In genomic region chr19:17973759-17974158, GRCh38 we compare ENCODE assay signal across 28 cellular contexts. TPM values are rescaled to one million over a fixed set of nuclear protein-coding genes. Genes with fewer than 3 reads are reported as not detected.
"Had no signal": no experiment of that assay in that cellular context is flagged by ENCODE, and none has a peak within 500 bp of the region (broad histone marks: within the 10 kb centered on the region; RNA-seq: fewer than 3 reads in every experiment).

No MANE protein-coding gene starts in this region.

- H3K9me3 Mint-ChIP-seq: naive thymus-derived CD8-positive, alpha-beta T cell; nephron; neural crest cell; stimulated activated naive B cell treated with anti-CD40 and anti-IgM and Interleukin-4, amounts not matched to agents 10 μg/mL and 1 μg/mL and 100 μg/mL, for 72 hours; stimulated activated naive CD8-positive, alpha-beta T cell treated with anti-CD3 and anti-CD28 coated beads, Interleukin-15, Interleukin-2, amounts not matched to agents 100 ng/mL and 50 ng/mL, for 24 hours had no signal

- H3K4me3 Mint-ChIP-seq: immature natural killer cell; naive thymus-derived CD8-positive, alpha-beta T cell; nephron; neural crest cell; stimulated activated naive B cell treated with anti-CD40 and anti-IgM and Interleukin-4, amounts not matched to agents 10 μg/mL and 1 μg/mL and 100 μg/mL, for 72 hours; stimulated activated naive CD8-positive, alpha-beta T cell treated with anti-CD3 and anti-CD28 coated beads, Interleukin-15, Interleukin-2, amounts not matched to agents 100 ng/mL and 50 ng/mL, for 24 hours had no signal

- ATAC-seq: left colon; left lung; naive thymus-derived CD8-positive, alpha-beta T cell; stimulated activated naive B cell treated with anti-CD40 and anti-IgM and Interleukin-4, amounts not matched to agents 10 μg/mL and 1 μg/mL and 100 μg/mL, for 72 hours had no signal

- H3K4me3 ChIP-seq: left lung, lower lobe of right lung, ovary, right atrium auricular region, right lobe of liver, smooth muscle cell, tibial nerve, upper lobe of left lung had no signal

- H3K4me1 Mint-ChIP-seq: immature natural killer cell, nephron, neural crest cell had no signal

- H3K36me3 Mint-ChIP-seq: immature natural killer cell; naive thymus-derived CD8-positive, alpha-beta T cell; stimulated activated naive B cell treated with anti-CD40 and anti-IgM and Interleukin-4, amounts not matched to agents 10 μg/mL and 1 μg/mL and 100 μg/mL, for 72 hours had no signal

- H3K27me3 ChIP-seq: ovary, right atrium auricular region, right lobe of liver, upper lobe of left lung had no signal

- DNase-seq: head of caudate nucleus; hippocampal formation; immature natural killer cell; kidney; left colon; left lung; lower lobe of right lung; mammary epithelial cell; mesenchymal stem cell; naive thymus-derived CD8-positive, alpha-beta T cell; occipital lobe; ovary; right lobe of liver; stimulated activated CD4-positive, alpha-beta T cell treated with anti-CD3 and anti-CD28 coated beads, Interleukin-1b, Interleukin-23, amount 100 ng/mL, for 48 hours; stimulated activated CD4-positive, alpha-beta T cell treated with anti-CD3 and anti-CD28 coated beads, Interleukin-2, amount 100 ng/mL, for 48 hours; stimulated activated CD4-positive, alpha-beta T cell treated with anti-CD3 and anti-CD28 coated beads, Interleukin-4, amount 100 ng/mL, for 4 hours; stimulated activated CD8-positive, alpha-beta memory T cell treated with anti-CD3 and anti-CD28 coated beads, Interleukin-4, amount 100 ng/mL, for 48 hours; stimulated activated naive B cell treated with anti-CD40 and anti-IgM and Interleukin-4, amounts not matched to agents 10 μg/mL and 1 μg/mL and 100 μg/mL, for 72 hours; substantia nigra had no signal

- H3K27me3 Mint-ChIP-seq: progenitor cell of endocrine pancreas had no signal

- H3K27ac Mint-ChIP-seq: immature natural killer cell; naive thymus-derived CD8-positive, alpha-beta T cell; nephron; progenitor cell of endocrine pancreas; stimulated activated naive B cell treated with anti-CD40 and anti-IgM and Interleukin-4, amounts not matched to agents 10 μg/mL and 1 μg/mL and 100 μg/mL, for 72 hours; stimulated activated naive CD8-positive, alpha-beta T cell treated with anti-CD3 and anti-CD28 coated beads, Interleukin-15, Interleukin-2, amounts not matched to agents 100 ng/mL and 50 ng/mL, for 24 hours had no signal

- H3K36me3 ChIP-seq: left lung, lower lobe of right lung, neutrophil, ovary, right atrium auricular region, right lobe of liver, tibial nerve, upper lobe of left lung had no signal

RNA-seq across cellular contexts. Expression of gene KCNN1, which starts 6.9 kb away (rescaled TPM):
- total RNA-seq: lower lobe of right lung; naive thymus-derived CD8-positive, alpha-beta T cell; right lobe of liver had no signal
